2 cellular contexts compared by ENCODE assay signal in genomic region chrX:111812889-111813563, GRCh38.
TF ChIP-seq lines count a peak whose summit lies in the region.

No MANE protein-coding gene starts in this region.

TF ChIP-seq in liver, 16 proteins besides CTCF, POLR2A, EP300 and RAD21:
- TF ChIP-seq HNF4G (IDR thresholded peaks at IDR 0.05) (no peak), NR2F2 (IDR thresholded peaks at IDR 0.05) (no peak), FOXA1 (IDR thresholded peaks at IDR 0.05) (no peak), GABPA (IDR thresholded peaks at IDR 0.05 in 1 of 2, conservative IDR thresholded peaks at IDR 0.05 in 1 of 2) (no peak), FOXA2 (IDR thresholded peaks at IDR 0.05) (peak; percentile 29), TAF1 (conservative IDR thresholded peaks at IDR 0.05) (no peak), ZBTB33 (IDR thresholded peaks at IDR 0.05) (no peak), RXRA (IDR thresholded peaks at IDR 0.05) (peak in 1 of 2 donors; percentile 9), MAX (IDR thresholded peaks at IDR 0.05) (no peak), EGR1 (IDR thresholded peaks at IDR 0.05; ENCODE audit: low read depth in 2 of 2) (no peak), HNF4A (conservative IDR thresholded peaks at IDR 0.05) (peak in 1 of 2 donors; percentile 44), SP1 (IDR thresholded peaks at IDR 0.05) (no peak), YY1 (IDR thresholded peaks at IDR 0.05) (no peak), JUND (IDR thresholded peaks at IDR 0.05) (no peak)
- TF ChIP-seq, protein P1, sequence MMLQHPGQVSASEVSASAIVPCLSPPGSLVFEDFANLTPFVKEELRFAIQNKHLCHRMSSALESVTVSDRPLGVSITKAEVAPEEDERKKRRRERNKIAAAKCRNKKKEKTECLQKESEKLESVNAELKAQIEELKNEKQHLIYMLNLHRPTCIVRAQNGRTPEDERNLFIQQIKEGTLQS (IDR thresholded peaks at IDR 0.05), result no peak
- TF ChIP-seq, protein P2, sequence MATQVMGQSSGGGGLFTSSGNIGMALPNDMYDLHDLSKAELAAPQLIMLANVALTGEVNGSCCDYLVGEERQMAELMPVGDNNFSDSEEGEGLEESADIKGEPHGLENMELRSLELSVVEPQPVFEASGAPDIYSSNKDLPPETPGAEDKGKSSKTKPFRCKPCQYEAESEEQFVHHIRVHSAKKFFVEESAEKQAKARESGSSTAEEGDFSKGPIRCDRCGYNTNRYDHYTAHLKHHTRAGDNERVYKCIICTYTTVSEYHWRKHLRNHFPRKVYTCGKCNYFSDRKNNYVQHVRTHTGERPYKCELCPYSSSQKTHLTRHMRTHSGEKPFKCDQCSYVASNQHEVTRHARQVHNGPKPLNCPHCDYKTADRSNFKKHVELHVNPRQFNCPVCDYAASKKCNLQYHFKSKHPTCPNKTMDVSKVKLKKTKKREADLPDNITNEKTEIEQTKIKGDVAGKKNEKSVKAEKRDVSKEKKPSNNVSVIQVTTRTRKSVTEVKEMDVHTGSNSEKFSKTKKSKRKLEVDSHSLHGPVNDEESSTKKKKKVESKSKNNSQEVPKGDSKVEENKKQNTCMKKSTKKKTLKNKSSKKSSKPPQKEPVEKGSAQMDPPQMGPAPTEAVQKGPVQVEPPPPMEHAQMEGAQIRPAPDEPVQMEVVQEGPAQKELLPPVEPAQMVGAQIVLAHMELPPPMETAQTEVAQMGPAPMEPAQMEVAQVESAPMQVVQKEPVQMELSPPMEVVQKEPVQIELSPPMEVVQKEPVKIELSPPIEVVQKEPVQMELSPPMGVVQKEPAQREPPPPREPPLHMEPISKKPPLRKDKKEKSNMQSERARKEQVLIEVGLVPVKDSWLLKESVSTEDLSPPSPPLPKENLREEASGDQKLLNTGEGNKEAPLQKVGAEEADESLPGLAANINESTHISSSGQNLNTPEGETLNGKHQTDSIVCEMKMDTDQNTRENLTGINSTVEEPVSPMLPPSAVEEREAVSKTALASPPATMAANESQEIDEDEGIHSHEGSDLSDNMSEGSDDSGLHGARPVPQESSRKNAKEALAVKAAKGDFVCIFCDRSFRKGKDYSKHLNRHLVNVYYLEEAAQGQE (IDR thresholded peaks at IDR 0.05), result no peak

TF ChIP-seq in HepG2, 621 proteins besides CTCF, POLR2A, EP300 and RAD21:
- TF ChIP-seq SAFB2 (CRISPR knock-in tag; IDR thresholded peaks at IDR 0.05; ENCODE audit: borderline replicate concordance, low read depth), result no peak
- TF ChIP-seq NKX3-1 (CRISPR knock-in tag; IDR thresholded peaks at IDR 0.05), result no peak
- TF ChIP-seq KLF11 (CRISPR knock-in tag; IDR thresholded peaks at IDR 0.05), result no peak
- TF ChIP-seq TAF15 (IDR thresholded peaks at IDR 0.05; ENCODE audit: low read depth, low read length, poor library complexity, severe bottlenecking), result no peak
- TF ChIP-seq NAIF1 (CRISPR knock-in tag; IDR thresholded peaks at IDR 0.05; ENCODE audit: borderline replicate concordance), result no peak
- TF ChIP-seq LCORL (IDR thresholded peaks at IDR 0.05), result no peak
- TF ChIP-seq LCORL (CRISPR knock-in tag; IDR thresholded peaks at IDR 0.05), result no peak
- TF ChIP-seq ZNF335 (CRISPR knock-in tag; IDR thresholded peaks at IDR 0.05), result no peak
- TF ChIP-seq PHF5A (CRISPR knock-in tag; IDR thresholded peaks at IDR 0.05; ENCODE audit: low read depth, unreplicated experiment), result no peak
- no peak for TF ChIP-seq EZH2 (conservative IDR thresholded peaks at IDR 0.05; ENCODE audit: low read depth, low read length)
- no peak for TF ChIP-seq ZNF225 (CRISPR knock-in tag; IDR thresholded peaks at IDR 0.05)
